2 cellular contexts compared by ENCODE assay signal in the genomic region with DNA sequence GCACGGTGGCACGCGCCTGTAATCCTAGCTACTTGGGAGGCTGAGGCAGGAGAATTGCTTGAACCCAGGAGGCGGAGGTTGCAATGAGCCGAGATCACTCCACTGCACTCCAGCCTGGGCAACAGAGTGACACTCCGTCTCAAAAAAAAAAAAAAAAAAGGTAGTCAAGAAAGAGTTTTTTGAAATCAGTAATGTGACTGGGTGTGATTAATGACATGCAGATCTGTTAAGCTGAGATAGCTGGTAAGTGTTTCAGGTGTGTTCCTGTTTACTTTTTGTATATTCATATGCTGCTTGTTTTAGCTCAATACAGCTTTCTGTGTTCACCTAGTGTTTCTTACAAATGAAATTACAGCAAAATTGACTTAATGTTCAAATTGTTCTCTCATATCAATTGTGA. TPM values are rescaled to one million over a fixed set of nuclear protein-coding genes. Genes with fewer than 3 reads are reported as not detected.
"Had no signal": no experiment of that assay in that cellular context is flagged by ENCODE, and none has a peak within 500 bp of the region (broad histone marks: within the 10 kb centered on the region; RNA-seq: fewer than 3 reads in every experiment).

No MANE protein-coding gene starts in this region.

RNA-seq across cellular contexts. Expression of a gene that starts 50.8 kb away (rescaled TPM):
- total RNA-seq: M059J had no signal
- polyA plus RNA-seq: IMR-90 had no signal
